Comparison of ENCODE assay signal across 8 cellular contexts in genomic region chr5:14581333-14581890, GRCh38. TPM values are rescaled to one million over a fixed set of nuclear protein-coding genes. Genes with fewer than 3 reads are reported as not detected.
DNase-seq lines count a peak whose midpoint lies in the region; ATAC-seq and TF ChIP-seq lines count a peak whose summit lies in the region.

Gene OTULINL, plus strand, starts transcription at chr5:14581792. Its CDS starts 103 bp downstream, at chr5:14581895.

- H3K9ac ChIP-seq in HUES6 (ENCODE audit: low read length) (peak within 1 kb of the TSS; percentile 64), PC-3 (ENCODE audit: low read length) (peak within 1 kb of the TSS; percentile 95)

- H3K9me3 ChIP-seq in HUES6 (ENCODE audit: control insufficient read depth, insufficient read depth, low read depth, low read length) (peaks cover 6% of the 10 kb centered on the region; the same call in 1 of the 2 replicates), PC-3 (ENCODE audit: low read length) (no peaks in the 10 kb centered on the region)

- BruUV-seq in PC-3 (replicated peaks; lab: Mats Ljungman, UMichigan), result no TSS peak

- H3K4me2 ChIP-seq in PC-3 (ENCODE audit: low read length), result peak within 1 kb of the TSS; percentile 84

- intact Hi-C loops in PC-3 (cut with micrococcal nuclease), result loop anchor here (1.0 to 5.0 kb wide), 4 partner anchors 11 to 119 kb away; no protein-coding TSS in a partner anchor

- H3K27me3 ChIP-seq in HUES6 (ENCODE audit: control insufficient read depth, insufficient read depth, low read length) (peaks cover 61% of the 10 kb centered on the region), PC-3 (ENCODE audit: low read length) (no peaks in the 10 kb centered on the region)

- H3K4me1 ChIP-seq in HUES6 (ENCODE audit: control insufficient read depth, insufficient read depth, low read length) (no peaks in the 10 kb centered on the region), PC-3 (ENCODE audit: insufficient read depth, low read length) (peaks cover 43% of the 10 kb centered on the region)

- H3K36me3 ChIP-seq in HUES6 (ENCODE audit: control insufficient read depth, insufficient read depth, low read length), result no peaks in the 10 kb centered on the region
- no peaks in the 10 kb centered on the region; the same call in 1 of the 2 replicates for H3K36me3 ChIP-seq in PC-3 (ENCODE audit: low read depth, low read length)

- DNase-seq in D341Med (ENCODE audit: low spot score) (peak; percentile 99), PC-3 (peak; percentile 87), activated T-cell treated with anti-CD3 and anti-CD28 coated beads for 48 hours (ENCODE audit: low read depth) (peak; percentile 81), myocyte (ENCODE audit: low read depth) (peak; percentile 71)
- peak; percentile 69 to 75 for DNase-seq in stimulated activated CD8-positive, alpha-beta memory T cell treated with anti-CD3 and anti-CD28 coated beads, Interleukin-7, amount 100 ng/mL, for 48 hours (ENCODE audit: extremely low read depth in 1 of 2, low read depth in 1 of 2)

- ATAC-seq in GM21526 (IDR thresholded peaks at IDR 0.05; ENCODE audit: low FRiP score, unreplicated experiment) (peak; percentile 99), PC-3 (peak; percentile 87), esophagus mucosa (peak; percentile 84)

- peaks cover 36% of the 10 kb centered on the region for H4K20me1 ChIP-seq in PC-3 (ENCODE audit: low read length)

- peaks cover 45% of the 10 kb centered on the region for H3K79me2 ChIP-seq in PC-3 (ENCODE audit: low read length)

- H3K4me3 ChIP-seq in HUES6 (ENCODE audit: low read depth, low read length) (peak within 1 kb of the TSS; percentile 94), PC-3 (ENCODE audit: low read length) (peak within 1 kb of the TSS; percentile 81)

- peaks cover 10% of the 10 kb centered on the region for H3F3A ChIP-seq in PC-3 (ENCODE audit: low read length, unreplicated experiment)

- no peaks in the 10 kb centered on the region for H3K9me2 ChIP-seq in PC-3 (replicated peaks; ENCODE audit: low read length)

- CTCF ChIA-PET in PC-3 (lab: Charles Lee), result interaction anchor here (0.7 kb wide), 1 partner anchor 12 kb away, joined by 3 read pairs; no protein-coding TSS in a partner anchor

- peak within 1 kb of the TSS; percentile 57 for H2AFZ ChIP-seq in PC-3 (ENCODE audit: low read length)

- POLR2A ChIA-PET in PC-3 (lab: Charles Lee; ENCODE audit: unreplicated experiment), result no interaction called here

- H3K27ac ChIP-seq in HUES6 (ENCODE audit: low read depth, low read length), result peak within 1 kb of the TSS; percentile 39; the same call in 1 of the 2 replicates
- peak within 1 kb of the TSS; percentile 97 for H3K27ac ChIP-seq in PC-3 (ENCODE audit: low read length)

- TF ChIP-seq CTCF in PC-3 (conservative IDR thresholded peaks at IDR 0.05; ENCODE audit: low read depth, low read length), result no peak

RNA-seq across cellular contexts. Expression of gene OTULINL, which starts in this region (rescaled TPM):
- 46.4 and 54.6 TPM in 2 replicates for total RNA-seq in PC-3 (2014; rRNA removed)
- 0.88 TPM for total RNA-seq in esophagus mucosa
- total RNA-seq in myocyte, result 0.05 and 0.16 TPM in 2 replicates
- polyA plus RNA-seq in myocyte (2012), result not detected

Comparison
In these comparisons a context has a peak if more than half of its experiments do, and no peak if none do; other contexts are left out.
1. Peak in every context shown above with its lines: DNase-seq, ATAC-seq, H3K4me3 ChIP-seq and H3K27ac ChIP-seq.
2. RNA of gene OTULINL (total RNA-seq): 46.4 to 54.6 TPM in PC-3; 0.88 TPM in esophagus mucosa (single experiment) and 0.05 to 0.16 TPM in myocyte; every median in the first group is over 10 times any median in the second.
3. Peak in ATAC-seq in esophagus mucosa; RNA of the gene not detected or under 1 TPM.
4. Peak in DNase-seq in myocyte; RNA of the gene not detected or under 1 TPM.